In the genomic region with DNA sequence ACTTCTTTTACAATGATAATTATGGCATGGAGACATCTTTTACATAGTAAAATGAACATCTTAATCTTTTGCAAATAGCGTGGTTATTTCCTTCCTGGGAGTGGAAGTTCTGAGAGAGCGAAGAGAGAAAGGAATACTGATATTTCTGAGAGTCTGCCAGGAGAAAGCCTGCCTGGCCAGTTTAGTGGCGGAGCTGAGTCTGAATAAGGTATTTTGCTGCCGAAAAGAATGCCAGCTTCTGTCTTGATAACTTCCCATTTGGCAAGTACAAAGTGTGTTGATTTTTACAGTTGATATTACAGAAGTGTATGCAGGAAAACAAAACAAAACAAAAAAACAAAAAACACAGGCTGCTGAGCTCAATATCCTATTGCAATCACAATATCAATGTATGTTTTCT, we compare ENCODE assay signal across 17 cellular contexts.
"Had no signal": no experiment of that assay in that cellular context is flagged by ENCODE, and none has a peak within 500 bp of the region (broad histone marks: within the 10 kb centered on the region; RNA-seq: fewer than 3 reads in every experiment).

No MANE protein-coding gene starts in this region.

- H3K27ac ChIP-seq: foreskin keratinocyte, hepatocyte, upper lobe of right lung, vagina had no signal

- H3K36me3 ChIP-seq: upper lobe of right lung, vagina had no signal

- ATAC-seq: effector memory CD8-positive, alpha-beta T cell; foreskin keratinocyte; left cardiac atrium; left ventricle myocardium superior; naive thymus-derived CD4-positive, alpha-beta T cell; right cardiac atrium; upper lobe of right lung had no signal

- H3K4me1 ChIP-seq: foreskin keratinocyte, upper lobe of right lung, vagina had no signal

- H3K4me3 ChIP-seq: hepatocyte, lung, upper lobe of right lung, vagina had no signal

- H3K27me3 ChIP-seq: foreskin keratinocyte, upper lobe of right lung, vagina had no signal

- H3K9me3 ChIP-seq: upper lobe of right lung, vagina had no signal

- H3K79me2 ChIP-seq: hepatocyte had no signal

- H3K4me2 ChIP-seq: hepatocyte had no signal

- H2AFZ ChIP-seq: hepatocyte had no signal

- DNase-seq: effector memory CD8-positive, alpha-beta T cell; erythroblast; foreskin keratinocyte; kidney; left cardiac atrium; left ventricle myocardium superior; mesendoderm; naive thymus-derived CD4-positive, alpha-beta T cell; nephron progenitor cell; right cardiac atrium; small intestine; stimulated activated CD4-positive, alpha-beta T cell treated with anti-CD3 and anti-CD28 coated beads, Interleukin-12 subunit alpha, Interleukin-12 subunit beta, amount 100 ng/mL, for 4 hours; stimulated activated naive CD4-positive, alpha-beta T cell; upper lobe of right lung had no signal
